ENCODE assay signal across 11 cellular contexts in genomic region chr11:71250512-71251158, GRCh38. TPM values are rescaled to one million over a fixed set of nuclear protein-coding genes. Genes with fewer than 3 reads are reported as not detected.
DNase-seq lines count a peak whose midpoint lies in the region; ATAC-seq and TF ChIP-seq lines count a peak whose summit lies in the region.
"Had no signal": no experiment of that assay in that cellular context is flagged by ENCODE, and none has a peak within 500 bp of the region (broad histone marks: within the 10 kb centered on the region; RNA-seq: fewer than 3 reads in every experiment).

No MANE protein-coding gene starts in this region.

- H3K27me3 ChIP-seq in IMR-90 (ENCODE audit: control insufficient read depth, insufficient read depth, low read length) (peaks cover 4% of the 10 kb centered on the region; the same call in 1 of the 2 replicates), dorsolateral prefrontal cortex (peaks cover 0 to 61% (median 29%) of the 10 kb centered on the region in 45 donors), lower lobe of right lung (ENCODE audit: low read depth) (peaks cover 51% of the 10 kb centered on the region), smooth muscle cell (ENCODE audit: low read depth) (peaks cover 41% of the 10 kb centered on the region)

- ATAC-seq in IMR-90 (ENCODE audit: low read depth) = no peak
- ATAC-seq in lower lobe of right lung = no peak
- no peak for ATAC-seq in HG03521 (IDR thresholded peaks at IDR 0.05; ENCODE audit: unreplicated experiment)
- ATAC-seq: natural killer cell had no signal

- H3K4me3 ChIP-seq in IMR-90 (ENCODE audit: insufficient read depth, low read depth, low read length) (peak overlapping the region; percentile 62), dorsolateral prefrontal cortex (peak overlapping the region in 39 of 59 donors; percentile 2 to 71 (median 58)), lower lobe of right lung (peak overlapping the region; percentile 62), smooth muscle cell (peak overlapping the region; percentile 64)

- H3K9me3 ChIP-seq in IMR-90 (ENCODE audit: control insufficient read depth, insufficient read depth, low read length) (no peaks in the 10 kb centered on the region), lower lobe of right lung (no peaks in the 10 kb centered on the region), smooth muscle cell (replicated peaks; ENCODE audit: low read depth) (no peaks in the 10 kb centered on the region)

- TF ChIP-seq CTCF in IMR-90 (conservative IDR thresholded peaks at IDR 0.05; ENCODE audit: low read depth, low read length) = no peak
- TF ChIP-seq CTCF in dorsolateral prefrontal cortex (IDR thresholded peaks at IDR 0.05 in 54 of 56, conservative IDR thresholded peaks at IDR 0.05 in 2 of 56; ENCODE audit: low read depth in 1 of 56, partially characterized antibody in 56 of 56) = no peak
- no peak for TF ChIP-seq CTCF in lower lobe of right lung (IDR thresholded peaks at IDR 0.05)
- TF ChIP-seq CTCF in smooth muscle cell (IDR thresholded peaks at IDR 0.05; ENCODE audit: borderline replicate concordance, insufficient read depth, poor library complexity, severe bottlenecking) = no peak

- H3F3A ChIP-seq in smooth muscle cell (ENCODE audit: low read depth) = no peaks in the 10 kb centered on the region

- no peak overlapping the region for H4K5ac ChIP-seq in IMR-90 (ENCODE audit: low read depth, low read length)

- H3K36me3 ChIP-seq in IMR-90 (ENCODE audit: control insufficient read depth, insufficient read depth, low read length) = no peaks in the 10 kb centered on the region
- H3K36me3 ChIP-seq in lower lobe of right lung = no peaks in the 10 kb centered on the region
- H3K36me3 ChIP-seq in smooth muscle cell (ENCODE audit: low read depth) = no peaks in the 10 kb centered on the region

- no peaks in the 10 kb centered on the region for H4K20me1 ChIP-seq in IMR-90 (ENCODE audit: insufficient read depth, low read length)
- H4K20me1 ChIP-seq in smooth muscle cell (ENCODE audit: low read depth) = no peaks in the 10 kb centered on the region

- no peak overlapping the region for H3K14ac ChIP-seq in IMR-90 (replicated peaks; ENCODE audit: low read depth, low read length)

- H2BK120ac ChIP-seq in IMR-90 (ENCODE audit: low read depth, low read length) = no peak overlapping the region

- POLR2A ChIA-PET in IMR-90 (lab: Charles Lee; ENCODE audit: unreplicated experiment) = no interaction called here

- H3K18ac ChIP-seq in IMR-90 (ENCODE audit: low read depth, low read length) = no peak overlapping the region

- peak overlapping the region; percentile 53 for H3K9ac ChIP-seq in IMR-90 (ENCODE audit: low read depth, low read length)
- no peak overlapping the region for H3K9ac ChIP-seq in smooth muscle cell (ENCODE audit: low read depth)

- H2AFZ ChIP-seq in IMR-90 (replicated peaks; ENCODE audit: low read length, poor library complexity) = no peak overlapping the region
- no peak overlapping the region for H2AFZ ChIP-seq in smooth muscle cell (ENCODE audit: low read depth)

- H2AK9ac ChIP-seq in IMR-90 (replicated peaks; ENCODE audit: low read depth, low read length, poor library complexity) = peak overlapping the region; percentile 25

- no peak overlapping the region for H2BK5ac ChIP-seq in IMR-90 (ENCODE audit: low read depth, low read length, poor library complexity, severe bottlenecking)

- in situ Hi-C loops in IMR-90 (cut with MboI; ENCODE audit: low sequenced_read_pairs) = no loop called here

- no peaks in the 10 kb centered on the region for H3K9me1 ChIP-seq in IMR-90 (ENCODE audit: insufficient read depth, low read length)

- H3K79me2 ChIP-seq in smooth muscle cell (ENCODE audit: low read depth) = no peaks in the 10 kb centered on the region

- DNase-seq in IMR-90 (no peak), dorsolateral prefrontal cortex (no peak), lower lobe of right lung (no peak), smooth muscle cell (lab: John Stamatoyannopoulos, UW; ENCODE audit: unreplicated experiment) (no peak), NCI-H1092 (lab: John Stamatoyannopoulos, UW) (no peak), AG08396 (ENCODE audit: low spot score) (no peak), GM03348 (ENCODE audit: low spot score) (no peak)
- DNase-seq: natural killer cell; NCI-H2081; stimulated activated CD4-positive, alpha-beta T cell treated with anti-CD3 and anti-CD28 coated beads, Interleukin-2, amount 100 ng/mL, for 24 hours had no signal

- H4K91ac ChIP-seq in IMR-90 (ENCODE audit: insufficient read depth, low read depth, low read length) = no peak overlapping the region

- no peak for TF ChIP-seq POLR2A in IMR-90 (IDR thresholded peaks at IDR 0.05; ENCODE audit: low read depth, low read length)

- CTCF ChIA-PET in IMR-90 (lab: Yijun Ruan, JAX) = interaction anchor here (1.1 kb wide), 1 partner anchor 121 kb away, joined by 3 read pairs; no protein-coding TSS in a partner anchor

- intact Hi-C loops in IMR-90 (cut with micrococcal nuclease) (loop anchor here (5.0 to 10.0 kb wide), 2 partner anchors 87 to 136 kb away; no protein-coding TSS in a partner anchor), dorsolateral prefrontal cortex (cut with DNase I) (loop anchor here in 1 of 2 donors (2.0 to 10.0 kb wide), 4 partner anchors 103 to 174 kb away; no protein-coding TSS in a partner anchor), lower lobe of right lung (cut with DNase I) (no loop called here)

- WGBS in IMR-90 (ENCODE audit: extremely low coverage in 2 of 2, insufficient read length in 1 of 2), 2 experiments = 48% methylated on average over 14 of the region's 29 CpGs; no CpG with 5 or more reads in 1 of the 2 experiments
- WGBS in smooth muscle cell (ENCODE audit: low lambda C conversion rate) = 18% methylated on average over 26 of the region's 29 CpGs

- H3K79me1 ChIP-seq in IMR-90 (ENCODE audit: low read depth in 1 of 2, low read length in 2 of 2) = peaks cover 0 to 6% of the 10 kb centered on the region in 2 experiments; a peak in 2 of 4 replicates

- BruUV-seq in IMR-90 (replicated peaks; lab: Mats Ljungman, UMichigan) = no TSS peak

- H3K23ac ChIP-seq in IMR-90 (ENCODE audit: low read depth, low read length) = peak overlapping the region; percentile 72

- H2BK20ac ChIP-seq in IMR-90 (ENCODE audit: low read depth, low read length) = no peak overlapping the region

- dilution Hi-C loops in IMR-90 (cut with HindIII; ENCODE audit: low sequenced_read_pairs, unreplicated experiment) = no loop called here

- no peak for TF ChIP-seq RAD21 in IMR-90 (IDR thresholded peaks at IDR 0.05; ENCODE audit: low read length)

- H2AK5ac ChIP-seq in IMR-90 (ENCODE audit: low read depth, low read length) = no peak overlapping the region; the same call in 1 of the 2 replicates

- H2BK15ac ChIP-seq in IMR-90 (ENCODE audit: low read depth, low read length) = no peak overlapping the region

- 0 out of 2 replicates have a peak overlapping the region, but pooled peaks have one; percentile 22 for H3K4ac ChIP-seq in IMR-90 (ENCODE audit: low read depth, low read length)

- no peak overlapping the region; a peak in 1 of 4 replicates for H4K8ac ChIP-seq in IMR-90 (ENCODE audit: low read depth in 2 of 2, low read length in 2 of 2)

- peak overlapping the region; percentile 64 for H3K4me2 ChIP-seq in IMR-90 (ENCODE audit: low read depth, low read length)
- peak overlapping the region; percentile 97 for H3K4me2 ChIP-seq in smooth muscle cell

- H3K56ac ChIP-seq in IMR-90 (ENCODE audit: extremely low read depth, insufficient read depth, low read length) = no peak overlapping the region

- H3K27ac ChIP-seq in IMR-90 (ENCODE audit: insufficient read depth, low read length) (peak overlapping the region; percentile 41; the same call in 1 of the 2 replicates), dorsolateral prefrontal cortex (no peak overlapping the region), lower lobe of right lung (no peak overlapping the region), smooth muscle cell (ENCODE audit: low read depth) (no peak overlapping the region)

- H3K4me1 ChIP-seq in IMR-90 (ENCODE audit: control insufficient read depth, insufficient read depth, low read length) (peaks cover 7% of the 10 kb centered on the region), lower lobe of right lung (peaks cover 14% of the 10 kb centered on the region), smooth muscle cell (ENCODE audit: low read depth) (peaks cover 16% of the 10 kb centered on the region)

TF ChIP-seq in IMR-90, 13 proteins besides CTCF, POLR2A, EP300 and RAD21:
- TF ChIP-seq NFE2L2 (IDR thresholded peaks at IDR 0.05; ENCODE audit: low read depth, low read length) = no peak
- TF ChIP-seq BHLHE40 (IDR thresholded peaks at IDR 0.05; ENCODE audit: low read depth, low read length) = no peak
- TF ChIP-seq CEBPB (IDR thresholded peaks at IDR 0.05; ENCODE audit: low read depth, low read length) = no peak
- TF ChIP-seq MAFK (IDR thresholded peaks at IDR 0.05; ENCODE audit: low read depth, low read length) = no peak
- TF ChIP-seq USF2 (IDR thresholded peaks at IDR 0.05; ENCODE audit: low read depth, low read length) = no peak
- TF ChIP-seq MAZ (IDR thresholded peaks at IDR 0.05; ENCODE audit: borderline replicate concordance, low read depth, low read length) = no peak

RNA-seq across cellular contexts. Expression of gene SHANK2, which starts 1.7 kb away (rescaled TPM):
- 0.83 and 1.6 TPM in 2 replicates for total RNA-seq in IMR-90 (2012; rRNA removed)
- 2.2 and 2.8 TPM in 2 replicates for polyA plus RNA-seq in IMR-90 (2012; rRNA removed)
- polyA plus RNA-seq in IMR-90 (2012; cell fraction: cytosol; rRNA removed) = 0.53 and 1.1 TPM in 2 replicates
- polyA plus RNA-seq in IMR-90 (2012; cell fraction: nucleus; rRNA removed; ENCODE audit: low replicate concordance) = 7.0 and 7.7 TPM in 2 replicates
- total RNA-seq in dorsolateral prefrontal cortex = 100 to 1,000 TPM in 34 of 120 experiments, 10 to 100 TPM in 86; 24.5 to 131 (median 91.2) TPM
- total RNA-seq in lower lobe of right lung = 59.8 TPM
- total RNA-seq in smooth muscle cell = 6.3 and 9.9 TPM in 2 replicates
- polyA plus RNA-seq in smooth muscle cell = 1.5 and 6.7 TPM in 2 replicates
